ENCODE assay signal across 2 cellular contexts in genomic region chr6:156689656-156690055, GRCh38.
TF ChIP-seq lines count a peak whose summit lies in the region.

No MANE protein-coding gene starts in this region.

TF ChIP-seq in HepG2, 621 proteins besides CTCF, POLR2A, EP300 and RAD21:
- no peak for TF ChIP-seq ZNF724P (CRISPR knock-in tag; IDR thresholded peaks at IDR 0.05; ENCODE audit: borderline replicate concordance)
- TF ChIP-seq, protein P1, sequence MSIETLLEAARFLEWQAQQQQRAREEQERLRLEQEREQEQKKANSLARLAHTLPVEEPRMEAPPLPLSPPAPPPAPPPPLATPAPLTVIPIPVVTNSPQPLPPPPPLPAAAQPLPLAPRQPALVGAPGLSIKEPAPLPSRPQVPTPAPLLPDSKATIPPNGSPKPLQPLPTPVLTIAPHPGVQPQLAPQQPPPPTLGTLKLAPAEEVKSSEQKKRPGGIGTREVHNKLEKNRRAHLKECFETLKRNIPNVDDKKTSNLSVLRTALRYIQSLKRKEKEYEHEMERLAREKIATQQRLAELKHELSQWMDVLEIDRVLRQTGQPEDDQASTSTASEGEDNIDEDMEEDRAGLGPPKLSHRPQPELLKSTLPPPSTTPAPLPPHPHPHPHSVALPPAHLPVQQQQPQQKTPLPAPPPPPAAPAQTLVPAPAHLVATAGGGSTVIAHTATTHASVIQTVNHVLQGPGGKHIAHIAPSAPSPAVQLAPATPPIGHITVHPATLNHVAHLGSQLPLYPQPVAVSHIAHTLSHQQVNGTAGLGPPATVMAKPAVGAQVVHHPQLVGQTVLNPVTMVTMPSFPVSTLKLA (IDR thresholded peaks at IDR 0.05) = 0 out of 2 replicates have a peak, but pooled peaks have one; percentile 10
- TF ChIP-seq SMARCC2 (IDR thresholded peaks at IDR 0.05) = no peak

TF ChIP-seq in GM12878, 131 proteins besides CTCF, POLR2A, EP300 and RAD21:
- TF ChIP-seq ZBTB40 (IDR thresholded peaks at IDR 0.05; ENCODE audit: borderline replicate concordance) = no peak
- TF ChIP-seq, protein P2, sequence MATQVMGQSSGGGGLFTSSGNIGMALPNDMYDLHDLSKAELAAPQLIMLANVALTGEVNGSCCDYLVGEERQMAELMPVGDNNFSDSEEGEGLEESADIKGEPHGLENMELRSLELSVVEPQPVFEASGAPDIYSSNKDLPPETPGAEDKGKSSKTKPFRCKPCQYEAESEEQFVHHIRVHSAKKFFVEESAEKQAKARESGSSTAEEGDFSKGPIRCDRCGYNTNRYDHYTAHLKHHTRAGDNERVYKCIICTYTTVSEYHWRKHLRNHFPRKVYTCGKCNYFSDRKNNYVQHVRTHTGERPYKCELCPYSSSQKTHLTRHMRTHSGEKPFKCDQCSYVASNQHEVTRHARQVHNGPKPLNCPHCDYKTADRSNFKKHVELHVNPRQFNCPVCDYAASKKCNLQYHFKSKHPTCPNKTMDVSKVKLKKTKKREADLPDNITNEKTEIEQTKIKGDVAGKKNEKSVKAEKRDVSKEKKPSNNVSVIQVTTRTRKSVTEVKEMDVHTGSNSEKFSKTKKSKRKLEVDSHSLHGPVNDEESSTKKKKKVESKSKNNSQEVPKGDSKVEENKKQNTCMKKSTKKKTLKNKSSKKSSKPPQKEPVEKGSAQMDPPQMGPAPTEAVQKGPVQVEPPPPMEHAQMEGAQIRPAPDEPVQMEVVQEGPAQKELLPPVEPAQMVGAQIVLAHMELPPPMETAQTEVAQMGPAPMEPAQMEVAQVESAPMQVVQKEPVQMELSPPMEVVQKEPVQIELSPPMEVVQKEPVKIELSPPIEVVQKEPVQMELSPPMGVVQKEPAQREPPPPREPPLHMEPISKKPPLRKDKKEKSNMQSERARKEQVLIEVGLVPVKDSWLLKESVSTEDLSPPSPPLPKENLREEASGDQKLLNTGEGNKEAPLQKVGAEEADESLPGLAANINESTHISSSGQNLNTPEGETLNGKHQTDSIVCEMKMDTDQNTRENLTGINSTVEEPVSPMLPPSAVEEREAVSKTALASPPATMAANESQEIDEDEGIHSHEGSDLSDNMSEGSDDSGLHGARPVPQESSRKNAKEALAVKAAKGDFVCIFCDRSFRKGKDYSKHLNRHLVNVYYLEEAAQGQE (IDR thresholded peaks at IDR 0.05; ENCODE audit: low read depth, low read length) = no peak
- TF ChIP-seq NFYA (IDR thresholded peaks at IDR 0.05; ENCODE audit: borderline replicate concordance, low read depth, low read length) = no peak
- TF ChIP-seq ZBED1 (IDR thresholded peaks at IDR 0.05; ENCODE audit: borderline replicate concordance) = no peak
- no peak for TF ChIP-seq MXI1 (IDR thresholded peaks at IDR 0.05; ENCODE audit: low read depth, low read length)
- no peak for TF ChIP-seq RBBP5 (conservative IDR thresholded peaks at IDR 0.05)
- TF ChIP-seq NBN (IDR thresholded peaks at IDR 0.05) = no peak
- TF ChIP-seq CBX5 (IDR thresholded peaks at IDR 0.05; ENCODE audit: low read depth) = no peak
- TF ChIP-seq NR2F1 (conservative IDR thresholded peaks at IDR 0.05) = no peak
- no peak for TF ChIP-seq CHD2 (IDR thresholded peaks at IDR 0.05; ENCODE audit: borderline replicate concordance, low read depth, low read length)
